Comparison of ENCODE assay signal across 1 cellular context in the genomic region with DNA sequence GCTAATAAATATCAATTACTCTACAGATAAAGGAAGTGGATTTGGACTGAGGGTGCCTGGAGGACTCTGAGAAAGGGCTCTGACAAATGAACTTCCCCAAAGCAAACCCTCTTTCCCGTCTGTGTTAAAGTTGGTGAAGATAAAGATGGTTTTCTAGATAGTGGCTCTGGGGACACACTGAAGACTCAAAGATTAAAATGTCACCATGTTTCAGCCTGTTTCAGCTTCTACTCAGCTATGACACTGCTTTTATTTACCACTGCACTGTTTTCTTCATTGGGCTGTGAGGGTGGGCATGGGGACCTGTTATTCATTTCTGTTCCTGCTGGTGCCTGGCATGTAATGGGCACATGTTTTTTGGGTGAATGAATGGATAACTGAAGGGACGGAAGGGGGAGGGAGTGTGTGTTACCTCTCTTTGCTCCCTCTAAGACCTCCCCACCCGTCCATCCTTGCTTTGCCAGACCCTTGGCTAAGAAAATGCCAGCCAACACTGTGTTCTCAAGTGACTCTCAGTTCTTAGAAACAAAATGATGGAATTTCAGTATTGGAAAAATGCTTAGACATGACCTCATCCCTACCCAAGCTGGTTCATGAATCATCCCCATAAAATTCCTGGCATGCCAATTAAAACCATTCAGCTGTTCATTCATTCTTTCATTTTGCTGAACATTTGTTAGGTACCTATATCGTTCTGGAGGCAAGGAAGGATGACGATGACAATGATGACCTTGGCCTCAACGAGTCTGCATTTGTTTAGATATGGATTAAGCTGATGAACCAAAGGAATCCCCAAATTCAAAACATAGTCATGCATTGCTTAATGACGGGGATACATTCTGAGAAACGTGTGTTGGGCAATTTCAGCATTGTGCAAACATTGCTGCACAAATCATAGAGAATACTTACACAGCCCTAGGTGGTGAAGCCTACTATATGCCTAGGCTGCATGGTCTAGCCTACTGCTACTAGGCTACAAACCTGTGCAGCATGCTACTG.
TF ChIP-seq lines count a peak whose summit lies in the region.

No MANE protein-coding gene starts in this region.

TF ChIP-seq in HCT116, 20 proteins besides CTCF, POLR2A, EP300 and RAD21 (continued from another document):
- TF ChIP-seq, protein P1, sequence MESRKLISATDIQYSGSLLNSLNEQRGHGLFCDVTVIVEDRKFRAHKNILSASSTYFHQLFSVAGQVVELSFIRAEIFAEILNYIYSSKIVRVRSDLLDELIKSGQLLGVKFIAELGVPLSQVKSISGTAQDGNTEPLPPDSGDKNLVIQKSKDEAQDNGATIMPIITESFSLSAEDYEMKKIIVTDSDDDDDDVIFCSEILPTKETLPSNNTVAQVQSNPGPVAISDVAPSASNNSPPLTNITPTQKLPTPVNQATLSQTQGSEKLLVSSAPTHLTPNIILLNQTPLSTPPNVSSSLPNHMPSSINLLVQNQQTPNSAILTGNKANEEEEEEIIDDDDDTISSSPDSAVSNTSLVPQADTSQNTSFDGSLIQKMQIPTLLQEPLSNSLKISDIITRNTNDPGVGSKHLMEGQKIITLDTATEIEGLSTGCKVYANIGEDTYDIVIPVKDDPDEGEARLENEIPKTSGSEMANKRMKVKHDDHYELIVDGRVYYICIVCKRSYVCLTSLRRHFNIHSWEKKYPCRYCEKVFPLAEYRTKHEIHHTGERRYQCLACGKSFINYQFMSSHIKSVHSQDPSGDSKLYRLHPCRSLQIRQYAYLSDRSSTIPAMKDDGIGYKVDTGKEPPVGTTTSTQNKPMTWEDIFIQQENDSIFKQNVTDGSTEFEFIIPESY (IDR thresholded peaks at IDR 0.05; ENCODE audit: extremely low read depth, insufficient replicate concordance, low read length), result no peak
